Comparison of ENCODE assay signal across 17 cellular contexts in genomic region chr13:78161266-78161665, GRCh38.
"Had no signal": no experiment of that assay in that cellular context is flagged by ENCODE, and none has a peak within 500 bp of the region (broad histone marks: within the 10 kb centered on the region; RNA-seq: fewer than 3 reads in every experiment).

No MANE protein-coding gene starts in this region.

- DNase-seq: activated CD4-positive, alpha-beta T cell treated with anti-CD3 and anti-CD28 coated beads, Interleukin-2, amount 10 ng/mL, durations not matched to agents 7 days and 5 days; activated CD8-positive, alpha-beta memory T cell treated with anti-CD3 and anti-CD28 coated beads for 24 hours; activated naive CD4-positive, alpha-beta T cell; activated naive CD8-positive, alpha-beta T cell treated with anti-CD3 and anti-CD28 coated beads, Interleukin-2, amount 10 ng/mL, durations not matched to agents 7 days and 5 days; anterior cingulate cortex; brain microvascular endothelial cell; effector memory CD8-positive, alpha-beta T cell; mesendoderm; stimulated activated CD4-positive, alpha-beta T cell treated with anti-CD3 and anti-CD28 coated beads, Interleukin-15, amount 100 ng/mL, for 24 hours; stimulated activated CD4-positive, alpha-beta T cell treated with anti-CD3 and anti-CD28 coated beads, Interleukin-4, amount 100 ng/mL, for 1 hour; stimulated activated naive CD4-positive, alpha-beta T cell; tibial artery; uterus had no signal

- H3K4me1 Mint-ChIP-seq: activated CD4-positive, alpha-beta T cell treated with anti-CD3 and anti-CD28 coated beads, Interleukin-2, amount 10 ng/mL, durations not matched to agents 7 days and 5 days; central memory CD8-positive, alpha-beta T cell had no signal

- H3K27ac ChIP-seq: brain microvascular endothelial cell, tibial artery, uterus had no signal

- H3K4me3 Mint-ChIP-seq: activated CD4-positive, alpha-beta T cell treated with anti-CD3 and anti-CD28 coated beads, Interleukin-2, amount 10 ng/mL, durations not matched to agents 7 days and 5 days; activated naive CD8-positive, alpha-beta T cell treated with anti-CD3 and anti-CD28 coated beads, Interleukin-2, amount 10 ng/mL, durations not matched to agents 7 days and 5 days; activated T-helper 1 cell treated with anti-CD3 and anti-CD28 coated beads, Interleukin-12 subunit alpha, Interleukin-12 subunit beta, Interleukin-2, Interleukin-4 antibody, amounts not matched to agents 30 ng/mL and 10 ng/mL and 1 ng/mL, durations not matched to agents 14 hours and 24 hours and 36 hours; central memory CD8-positive, alpha-beta T cell; dendritic cell treated with granulocyte-macrophage colony-stimulating factor and Interleukin-4, amounts not matched to agents 40 ng/mL and 50 ng/mL, for 4 days; effector memory CD8-positive, alpha-beta T cell; natural killer cell treated with Interleukin-12 subunit alpha and Interleukin-12 subunit beta and Interleukin-15 and Interleukin-18, amount 100 ng/mL, for 72 hours had no signal

- H3K9me3 Mint-ChIP-seq: activated CD4-positive, alpha-beta T cell treated with anti-CD3 and anti-CD28 coated beads, Interleukin-2, amount 10 ng/mL, durations not matched to agents 7 days and 5 days; activated naive CD8-positive, alpha-beta T cell treated with anti-CD3 and anti-CD28 coated beads, Interleukin-2, amount 10 ng/mL, durations not matched to agents 7 days and 5 days; activated T-helper 1 cell treated with anti-CD3 and anti-CD28 coated beads, Interleukin-12 subunit alpha, Interleukin-12 subunit beta, Interleukin-2, Interleukin-4 antibody, amounts not matched to agents 30 ng/mL and 10 ng/mL and 1 ng/mL, durations not matched to agents 14 hours and 24 hours and 36 hours; central memory CD8-positive, alpha-beta T cell; effector memory CD8-positive, alpha-beta T cell had no signal

- H3K27ac Mint-ChIP-seq: activated CD4-positive, alpha-beta T cell treated with anti-CD3 and anti-CD28 coated beads, Interleukin-2, amount 10 ng/mL, durations not matched to agents 7 days and 5 days; activated naive CD8-positive, alpha-beta T cell treated with anti-CD3 and anti-CD28 coated beads, Interleukin-2, amount 10 ng/mL, durations not matched to agents 7 days and 5 days; activated T-helper 1 cell treated with anti-CD3 and anti-CD28 coated beads, Interleukin-12 subunit alpha, Interleukin-12 subunit beta, Interleukin-2, Interleukin-4 antibody, amounts not matched to agents 30 ng/mL and 10 ng/mL and 1 ng/mL, durations not matched to agents 14 hours and 24 hours and 36 hours; dendritic cell treated with granulocyte-macrophage colony-stimulating factor and Interleukin-4, amounts not matched to agents 40 ng/mL and 50 ng/mL, for 4 days; effector memory CD8-positive, alpha-beta T cell; natural killer cell treated with Interleukin-12 subunit alpha and Interleukin-12 subunit beta and Interleukin-15 and Interleukin-18, amount 100 ng/mL, for 72 hours had no signal

- H3K4me1 ChIP-seq: tibial artery, uterus had no signal

- H3K27me3 ChIP-seq: brain microvascular endothelial cell, tibial artery, uterus had no signal

- H3K36me3 ChIP-seq: brain microvascular endothelial cell, tibial artery, uterus had no signal

- ATAC-seq: effector memory CD8-positive, alpha-beta T cell; natural killer cell treated with Interleukin-12 subunit alpha and Interleukin-12 subunit beta and Interleukin-15 and Interleukin-18, amount 100 ng/mL, for 72 hours had no signal

- H3K36me3 Mint-ChIP-seq: activated naive CD8-positive, alpha-beta T cell treated with anti-CD3 and anti-CD28 coated beads, Interleukin-2, amount 10 ng/mL, durations not matched to agents 7 days and 5 days; natural killer cell treated with Interleukin-12 subunit alpha and Interleukin-12 subunit beta and Interleukin-15 and Interleukin-18, amount 100 ng/mL, for 72 hours had no signal

- H3K27me3 Mint-ChIP-seq: activated CD4-positive, alpha-beta T cell treated with anti-CD3 and anti-CD28 coated beads, Interleukin-2, amount 10 ng/mL, durations not matched to agents 7 days and 5 days; activated naive CD8-positive, alpha-beta T cell treated with anti-CD3 and anti-CD28 coated beads, Interleukin-2, amount 10 ng/mL, durations not matched to agents 7 days and 5 days; central memory CD8-positive, alpha-beta T cell; dendritic cell treated with granulocyte-macrophage colony-stimulating factor and Interleukin-4, amounts not matched to agents 40 ng/mL and 50 ng/mL, for 4 days; effector memory CD8-positive, alpha-beta T cell; natural killer cell treated with Interleukin-12 subunit alpha and Interleukin-12 subunit beta and Interleukin-15 and Interleukin-18, amount 100 ng/mL, for 72 hours had no signal

- H3K4me3 ChIP-seq: tibial artery, uterus had no signal

- H3K9me3 ChIP-seq: tibial artery, uterus had no signal
